In the genomic region with DNA sequence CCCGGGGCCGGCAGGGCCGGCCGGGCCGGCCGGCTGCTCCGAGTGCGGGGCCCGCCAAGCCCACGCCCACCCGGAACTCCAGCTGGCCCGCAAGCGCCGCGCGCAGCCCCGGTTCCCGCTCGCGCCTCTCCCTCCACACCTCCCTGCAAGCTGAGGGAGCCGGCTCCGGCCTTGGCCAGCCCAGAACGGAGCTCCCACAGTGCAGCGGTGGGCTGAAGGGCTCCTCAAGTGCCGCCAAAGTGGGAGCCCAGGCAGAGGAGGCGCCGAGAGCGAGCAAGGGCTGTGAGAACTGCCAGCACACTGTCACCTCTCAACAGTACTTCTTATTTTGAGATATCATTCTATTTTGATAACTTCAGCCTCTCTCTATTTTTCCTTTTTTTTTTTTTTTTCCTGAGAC, we compare ENCODE assay signal across 8 cellular contexts.
A peak's percentile ranks its signal among the peaks of the same experiment; 100 is the strongest.
DNase-seq lines count a peak whose midpoint lies in the region; ATAC-seq and TF ChIP-seq lines count a peak whose summit lies in the region.
"Not testable (repeated sequence)": the region's sequence is repeated elsewhere in the genome, so short reads cannot be mapped to it uniquely, and the experiment has no call there.

No MANE protein-coding gene starts in this region.

- H3K4me3 Mint-ChIP-seq in CD14-positive monocyte, result peak overlapping the region; percentile 65 to 80
- peak overlapping the region; percentile 25 for H3K4me3 Mint-ChIP-seq in activated CD4-positive, alpha-beta T cell treated with anti-CD3 and anti-CD28 coated beads for 36 hours
- H3K4me3 Mint-ChIP-seq in activated naive CD4-positive, alpha-beta T cell treated with anti-CD3 and anti-CD28 coated beads, Interleukin-2, amount 50 U/mL, for 24 hours, result peak overlapping the region; percentile 15
- peak overlapping the region; percentile 67 for H3K4me3 Mint-ChIP-seq in dendritic cell treated with granulocyte-macrophage colony-stimulating factor and Interleukin-4, amounts not matched to agents 40 ng/mL and 50 ng/mL, for 4 days
- H3K4me3 Mint-ChIP-seq in natural killer cell, result peak overlapping the region; percentile 71

- POLR2A ChIA-PET in activated CD4-positive, alpha-beta T cell treated with anti-CD3 and anti-CD28 coated beads for 36 hours (lab: Charles Lee), result interaction anchor here (1.8 kb wide), 1 partner anchor 39 kb away, joined by 7 read pairs; no protein-coding TSS in a partner anchor

- not testable (repeated sequence) for H3K27ac Mint-ChIP-seq in CD14-positive monocyte; activated CD4-positive, alpha-beta T cell treated with anti-CD3 and anti-CD28 coated beads for 36 hours; activated naive CD4-positive, alpha-beta T cell treated with anti-CD3 and anti-CD28 coated beads, Interleukin-2, amount 50 U/mL, for 24 hours; dendritic cell treated with granulocyte-macrophage colony-stimulating factor and Interleukin-4, amounts not matched to agents 40 ng/mL and 50 ng/mL, for 4 days; natural killer cell

- ATAC-seq in activated CD4-positive, alpha-beta T cell treated with anti-CD3 and anti-CD28 coated beads for 36 hours; right cardiac atrium; natural killer cell: not testable (repeated sequence)

- WGBS in right cardiac atrium, result 22% methylated on average over 27 of the region's 28 CpGs
- 8 to 20% methylated on average over 17 to 27 of the region's 28 CpGs for WGBS in thyroid gland, 2 donors

- not testable (repeated sequence) for DNase-seq in CD14-positive monocyte (ENCODE audit: low spot score); activated CD4-positive, alpha-beta T cell treated with anti-CD3 and anti-CD28 coated beads for 36 hours; natural killer cell
- DNase-seq in right cardiac atrium (peak; percentile 21 to 70 (median 47)), thyroid gland (peak; percentile 42 to 43)

- peaks cover 2 to 13% (median 6%) of the 10 kb centered on the region in 7 donors for H3K9me3 Mint-ChIP-seq in CD14-positive monocyte
- not testable (repeated sequence) for H3K9me3 Mint-ChIP-seq in activated CD4-positive, alpha-beta T cell treated with anti-CD3 and anti-CD28 coated beads for 36 hours (ENCODE audit: low read depth); activated naive CD4-positive, alpha-beta T cell treated with anti-CD3 and anti-CD28 coated beads, Interleukin-2, amount 50 U/mL, for 24 hours; dendritic cell treated with granulocyte-macrophage colony-stimulating factor and Interleukin-4, amounts not matched to agents 40 ng/mL and 50 ng/mL, for 4 days; natural killer cell

- not testable (repeated sequence) for H3K27me3 ChIP-seq in right cardiac atrium (ENCODE audit: control insufficient read depth, insufficient read depth); thyroid gland

- peaks cover 19% of the 10 kb centered on the region for H3K4me1 Mint-ChIP-seq in CD14-positive monocyte
- peaks cover 59% of the 10 kb centered on the region for H3K4me1 Mint-ChIP-seq in activated CD4-positive, alpha-beta T cell treated with anti-CD3 and anti-CD28 coated beads for 36 hours
- peaks cover 63% of the 10 kb centered on the region for H3K4me1 Mint-ChIP-seq in activated naive CD4-positive, alpha-beta T cell treated with anti-CD3 and anti-CD28 coated beads, Interleukin-2, amount 50 U/mL, for 24 hours
- not testable (repeated sequence) for H3K4me1 Mint-ChIP-seq in dendritic cell treated with granulocyte-macrophage colony-stimulating factor and Interleukin-4, amounts not matched to agents 40 ng/mL and 50 ng/mL, for 4 days (ENCODE audit: low read depth); natural killer cell

- not testable (repeated sequence) for H3K9me3 ChIP-seq in right cardiac atrium (ENCODE audit: control insufficient read depth, low read length); thyroid gland

- not testable (repeated sequence) for H3K36me3 ChIP-seq in thyroid gland

- CTCF ChIA-PET in activated CD4-positive, alpha-beta T cell treated with anti-CD3 and anti-CD28 coated beads for 36 hours (lab: Charles Lee), result interaction anchor here (1.0 to 1.3 kb wide), 2 partner anchors 20 to 27 kb away, joined by 3 to 4 read pairs; no protein-coding TSS in a partner anchor

- not testable (repeated sequence) for H3K4me1 ChIP-seq in right cardiac atrium (ENCODE audit: control insufficient read depth, insufficient read depth, low read length); thyroid gland

- not testable (repeated sequence) for H3K27ac ChIP-seq in right cardiac atrium (ENCODE audit: low read length); skin epidermis; thyroid gland

- not testable (repeated sequence) for TF ChIP-seq POLR2A in thyroid gland (IDR thresholded peaks at IDR 0.05)

- not testable (repeated sequence) for TF ChIP-seq CTCF in CD14-positive monocyte (IDR thresholded peaks at IDR 0.05); natural killer cell (IDR thresholded peaks at IDR 0.05); thyroid gland (IDR thresholded peaks at IDR 0.05)

- intact Hi-C loops in CD14-positive monocyte (cut with micrococcal nuclease); dendritic cell treated with granulocyte-macrophage colony-stimulating factor and Interleukin-4, amounts not matched to agents 40 ng/mL and 50 ng/mL, for 4 days (cut with micrococcal nuclease); right cardiac atrium (cut with DNase I); natural killer cell (cut with micrococcal nuclease); thyroid gland (cut with DNase I): not testable (repeated sequence)
- intact Hi-C loops in activated CD4-positive, alpha-beta T cell treated with anti-CD3 and anti-CD28 coated beads for 36 hours (cut with DNase I, micrococcal nuclease), result loop anchor here in 1 of 2 experiments (5.0 kb wide), 1 partner anchor 114 kb away; a partner anchor contains a TSS

- not testable (repeated sequence) for H3K36me3 Mint-ChIP-seq in CD14-positive monocyte; activated CD4-positive, alpha-beta T cell treated with anti-CD3 and anti-CD28 coated beads for 36 hours (ENCODE audit: low read depth); activated naive CD4-positive, alpha-beta T cell treated with anti-CD3 and anti-CD28 coated beads, Interleukin-2, amount 50 U/mL, for 24 hours; dendritic cell treated with granulocyte-macrophage colony-stimulating factor and Interleukin-4, amounts not matched to agents 40 ng/mL and 50 ng/mL, for 4 days (ENCODE audit: low read depth); natural killer cell

- H3K4me3 ChIP-seq in right cardiac atrium (ENCODE audit: low read length), result not testable (repeated sequence)
- H3K4me3 ChIP-seq in skin epidermis, result peak overlapping the region in 6 of 7 experiments; percentile 6 to 27 (median 20)
- peak overlapping the region in 1 of 3 donors; percentile 14 for H3K4me3 ChIP-seq in thyroid gland (replicated peaks in 1 of 3)

- not testable (repeated sequence) for H3K27me3 Mint-ChIP-seq in CD14-positive monocyte (ENCODE audit: low read depth in 3 of 3); activated CD4-positive, alpha-beta T cell treated with anti-CD3 and anti-CD28 coated beads for 36 hours; activated naive CD4-positive, alpha-beta T cell treated with anti-CD3 and anti-CD28 coated beads, Interleukin-2, amount 50 U/mL, for 24 hours; dendritic cell treated with granulocyte-macrophage colony-stimulating factor and Interleukin-4, amounts not matched to agents 40 ng/mL and 50 ng/mL, for 4 days
- peaks cover 7 to 25% of the 10 kb centered on the region in 2 donors for H3K27me3 Mint-ChIP-seq in natural killer cell (ENCODE audit: low read depth in 2 of 2)

Comparison
In these comparisons a context has a peak if more than half of its experiments do, and no peak if none do; other contexts are left out.
1. H3K4me3 Mint-ChIP-seq: peak in every context shown above with its lines; median percentile 72 in CD14-positive monocyte; 71 in natural killer cell; 67 in dendritic cell treated with granulocyte-macrophage colony-stimulating factor and Interleukin-4, amounts not matched to agents 40 ng/mL and 50 ng/mL, for 4 days; 25 in activated CD4-positive, alpha-beta T cell treated with anti-CD3 and anti-CD28 coated beads for 36 hours; 15 in activated naive CD4-positive, alpha-beta T cell treated with anti-CD3 and anti-CD28 coated beads, Interleukin-2, amount 50 U/mL, for 24 hours.